ENCODE assay signal across 8 cellular contexts in the genomic region with DNA sequence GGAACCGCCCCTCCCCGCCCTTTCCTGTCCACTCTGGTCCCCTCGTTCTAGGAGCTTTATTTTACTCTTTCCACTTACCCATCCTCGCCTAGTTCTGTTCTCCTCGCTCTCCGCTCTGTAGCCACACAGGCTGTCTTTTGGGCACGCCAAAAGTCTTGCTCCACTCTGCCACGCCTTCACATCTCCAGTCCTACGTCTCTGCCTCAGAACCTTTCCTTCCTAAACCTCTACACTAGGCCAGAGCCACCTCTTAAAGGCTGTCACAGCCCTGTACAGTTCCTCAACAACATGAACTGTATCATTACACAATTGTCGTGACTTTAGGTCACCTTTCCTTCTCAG. TPM values are rescaled to one million over a fixed set of nuclear protein-coding genes. Genes with fewer than 3 reads are reported as not detected.
A peak's percentile ranks its signal among the peaks of the same experiment; 100 is the strongest.
DNase-seq lines count a peak whose midpoint lies in the region; TF ChIP-seq lines count a peak whose summit lies in the region.

No MANE protein-coding gene starts in this region.

- no peak for TF ChIP-seq RAD21 in liver (IDR thresholded peaks at IDR 0.05)

- DNase-seq in activated CD4-positive, alpha-beta T cell treated with anti-CD3 and anti-CD28 coated beads, Interleukin-2, amount 10 ng/mL, durations not matched to agents 7 days and 5 days: no peak
- no peak for DNase-seq in activated CD4-positive, alpha-beta T cell treated with anti-CD3 and anti-CD28 coated beads, Interleukin-2, amount 50 U/mL, for 48 hours
- DNase-seq in adrenal gland: no peak
- no peak for DNase-seq in tibial artery
- DNase-seq in stimulated activated CD4-positive, alpha-beta T cell treated with anti-CD3 and anti-CD28 coated beads, Interleukin-12 subunit alpha, Interleukin-12 subunit beta, amount 100 ng/mL, for 4 hours: no peak
- DNase-seq in DMS79 (lab: John Stamatoyannopoulos, UW): no peak
- DNase-seq in SKM-1 treated with dmso at 0.1 percent for 144 hours (lab: John Stamatoyannopoulos, UW; ENCODE audit: unreplicated experiment): no peak

- POLR2A ChIA-PET in activated CD4-positive, alpha-beta T cell treated with anti-CD3 and anti-CD28 coated beads, Interleukin-2, amount 10 ng/mL, durations not matched to agents 7 days and 5 days (lab: Charles Lee): interaction anchor here (0.6 kb wide), 1 partner anchor 16 kb away, joined by 3 read pairs; no protein-coding TSS in a partner anchor

- no peaks in the 10 kb centered on the region for H3K27me3 Mint-ChIP-seq in activated CD4-positive, alpha-beta T cell treated with anti-CD3 and anti-CD28 coated beads, Interleukin-2, amount 10 ng/mL, durations not matched to agents 7 days and 5 days

- H3K27ac Mint-ChIP-seq in activated CD4-positive, alpha-beta T cell treated with anti-CD3 and anti-CD28 coated beads, Interleukin-2, amount 10 ng/mL, durations not matched to agents 7 days and 5 days: peak overlapping the region; percentile 99

- H3K27ac ChIP-seq in adrenal gland: peak overlapping the region; percentile 78 to 98 (median 89)
- peak overlapping the region; percentile 84 to 91 for H3K27ac ChIP-seq in liver (ENCODE audit: low read depth in 1 of 2, low read length in 2 of 2)
- H3K27ac ChIP-seq in tibial artery: peak overlapping the region; percentile 83 to 96

- H3K4me3 ChIP-seq in adrenal gland (peak overlapping the region in 2 of 4 donors; percentile 44 to 73), liver (ENCODE audit: low read depth in 1 of 3, low read length in 3 of 3) (peak overlapping the region in 2 of 3 donors; percentile 71 to 91), tibial artery (peak overlapping the region; percentile 75 to 87)

- H3K9ac ChIP-seq in liver (ENCODE audit: low read depth in 1 of 2, low read length in 2 of 2): no peak overlapping the region

- H3K36me3 Mint-ChIP-seq in activated CD4-positive, alpha-beta T cell treated with anti-CD3 and anti-CD28 coated beads, Interleukin-2, amount 10 ng/mL, durations not matched to agents 7 days and 5 days (ENCODE audit: low read depth): peaks cover 19% of the 10 kb centered on the region

- peaks cover 19 to 36% of the 10 kb centered on the region in 2 donors for H3K4me1 ChIP-seq in adrenal gland (replicated peaks in 1 of 2)
- H3K4me1 ChIP-seq in liver (ENCODE audit: control insufficient read depth in 4 of 4, insufficient read depth in 4 of 4, low read length in 3 of 4): peaks cover 8 to 15% (median 13%) of the 10 kb centered on the region in 4 donors
- peaks cover 0 to 37% (median 22%) of the 10 kb centered on the region in 4 donors for H3K4me1 ChIP-seq in tibial artery

- CTCF ChIA-PET in activated CD4-positive, alpha-beta T cell treated with anti-CD3 and anti-CD28 coated beads, Interleukin-2, amount 10 ng/mL, durations not matched to agents 7 days and 5 days (lab: Charles Lee): interaction anchor here (1.0 kb wide), 2 partner anchors 34 to 41 kb away, joined by 3 to 4 read pairs; no protein-coding TSS in a partner anchor

- H3K9me3 ChIP-seq in adrenal gland (replicated peaks in 1 of 3): no peaks in the 10 kb centered on the region
- H3K9me3 ChIP-seq in liver (ENCODE audit: control insufficient read depth in 4 of 4, low read length in 3 of 4): no peaks in the 10 kb centered on the region
- H3K9me3 ChIP-seq in tibial artery: no peaks in the 10 kb centered on the region

- 39 to 43% (median 40%) methylated on average over 10 of the region's 10 CpGs for WGBS in adrenal gland, 4 donors
- 41% methylated on average over 10 of the region's 10 CpGs for WGBS in liver

- peaks cover 2% of the 10 kb centered on the region for H3K9me3 Mint-ChIP-seq in activated CD4-positive, alpha-beta T cell treated with anti-CD3 and anti-CD28 coated beads, Interleukin-2, amount 10 ng/mL, durations not matched to agents 7 days and 5 days

- no peak for TF ChIP-seq POLR2A in adrenal gland (IDR thresholded peaks at IDR 0.05)

- H3K27me3 ChIP-seq in adrenal gland (no peaks in the 10 kb centered on the region), liver (ENCODE audit: control insufficient read depth in 4 of 4, insufficient read depth in 4 of 4, low read length in 3 of 4) (no peaks in the 10 kb centered on the region), tibial artery (no peaks in the 10 kb centered on the region)

- H3K4me3 Mint-ChIP-seq in activated CD4-positive, alpha-beta T cell treated with anti-CD3 and anti-CD28 coated beads, Interleukin-2, amount 10 ng/mL, durations not matched to agents 7 days and 5 days: peak overlapping the region; percentile 90

- TF ChIP-seq CTCF in adrenal gland (IDR thresholded peaks at IDR 0.05) (no peak), liver (IDR thresholded peaks at IDR 0.05; ENCODE audit: low read depth, low read length, missing input control) (no peak), tibial artery (IDR thresholded peaks at IDR 0.05) (no peak)

- intact Hi-C loops in adrenal gland (cut with DNase I) (no loop called here), tibial artery (cut with DNase I; ENCODE audit: low total_unique reads) (loop anchor here (2.0 kb wide), 1 partner anchor 40 kb away; the partner anchor contains the start of gene MYO5A)

- H3K4me1 Mint-ChIP-seq in activated CD4-positive, alpha-beta T cell treated with anti-CD3 and anti-CD28 coated beads, Interleukin-2, amount 10 ng/mL, durations not matched to agents 7 days and 5 days: peaks cover 32% of the 10 kb centered on the region

- no peaks in the 10 kb centered on the region for H3K36me3 ChIP-seq in adrenal gland (replicated peaks in 1 of 2)
- H3K36me3 ChIP-seq in liver (ENCODE audit: control insufficient read depth in 4 of 4, insufficient read depth in 3 of 4, low read depth in 1 of 4, low read length in 3 of 4): no peaks in the 10 kb centered on the region
- no peaks in the 10 kb centered on the region for H3K36me3 ChIP-seq in tibial artery

TF ChIP-seq in liver, 16 proteins besides CTCF, POLR2A, EP300 and RAD21:
- peak; percentile 1 for TF ChIP-seq SP1 (IDR thresholded peaks at IDR 0.05)
- no peak for TF ChIP-seq NR2F2 (IDR thresholded peaks at IDR 0.05)
- peak in 1 of 2 donors; percentile 2 for TF ChIP-seq GABPA (IDR thresholded peaks at IDR 0.05 in 1 of 2, conservative IDR thresholded peaks at IDR 0.05 in 1 of 2)
- TF ChIP-seq YY1 (IDR thresholded peaks at IDR 0.05): peak; percentile 10

RNA-seq across cellular contexts. Expression of gene ARPP19, which starts 0.4 kb away (rescaled TPM):
- 100 to 1,000 TPM; 178 to 193 TPM for total RNA-seq in activated CD4-positive, alpha-beta T cell treated with anti-CD3 and anti-CD28 coated beads, Interleukin-2, amount 10 ng/mL, durations not matched to agents 7 days and 5 days
- total RNA-seq in adrenal gland (100 to 1,000 TPM in 7 of 8 donors, 10 to 100 TPM in 1; 82.7 to 184 (median 140) TPM), liver (10 to 100 TPM; 42.4 to 55.6 TPM)
- polyA plus RNA-seq in adrenal gland (100 to 1,000 TPM in 1 of 3 donors, 10 to 100 TPM in 2; 19.1 to 172 (median 23.7) TPM), liver (10 to 100 TPM; 12.1 to 20.9 TPM)

RNA-seq across cellular contexts. Expression of gene MYO5A, which starts 40.5 kb away (rescaled TPM):
- total RNA-seq in activated CD4-positive, alpha-beta T cell treated with anti-CD3 and anti-CD28 coated beads, Interleukin-2, amount 10 ng/mL, durations not matched to agents 7 days and 5 days: 10 to 100 TPM; 34.0 to 34.5 TPM
- total RNA-seq in adrenal gland (10 to 100 TPM; 29.5 to 57.5 (median 43.7) TPM), liver (1 to 10 TPM; 4.8 to 7.1 TPM)
- polyA plus RNA-seq in adrenal gland (10 to 100 TPM in 2 of 3 donors, 1 to 10 TPM in 1; 6.3 to 22.2 (median 11.4) TPM), liver (1 to 10 TPM; 1.0 to 1.3 TPM)
